Comparison of ENCODE assay signal across 1 cellular context in genomic region chr1:55474168-55474786, GRCh38.
TF ChIP-seq lines count a peak whose summit lies in the region.

No MANE protein-coding gene starts in this region.

TF ChIP-seq in K562, 482 proteins besides CTCF, POLR2A, EP300 and RAD21 (continued from another document and continues in another):
- TF ChIP-seq STAT6 (CRISPR knock-in tag; IDR thresholded peaks at IDR 0.05) (no peak), HCFC1 (IDR thresholded peaks at IDR 0.05; ENCODE audit: low read depth, low read length) (no peak), RFX5 (IDR thresholded peaks at IDR 0.05; ENCODE audit: low read depth, low read length) (no peak), BRF2 (IDR thresholded peaks at IDR 0.05; ENCODE audit: borderline replicate concordance, insufficient read depth, insufficient read length) (no peak), ARID2 (IDR thresholded peaks at IDR 0.05) (no peak), ETV1 (tag; conservative IDR thresholded peaks at IDR 0.05; ENCODE audit: low read depth) (no peak), HOMEZ (CRISPR knock-in tag; IDR thresholded peaks at IDR 0.05) (no peak), TAF1 (IDR thresholded peaks at IDR 0.05; ENCODE audit: control insufficient read depth, extremely low read depth, insufficient read depth, low read length, severe bottlenecking) (no peak), CEBPB (tag; IDR thresholded peaks at IDR 0.05) (peak; percentile 86), MAFK (IDR thresholded peaks at IDR 0.05; ENCODE audit: low read length) (peak; percentile 72), ZBTB12 (CRISPR knock-in tag; IDR thresholded peaks at IDR 0.05) (no peak; the same call in 1 of the 2 replicates), ILF3 (IDR thresholded peaks at IDR 0.05; ENCODE audit: borderline replicate concordance) (no peak), CCNT2 (IDR thresholded peaks at IDR 0.05; ENCODE audit: borderline replicate concordance, extremely low read depth, insufficient read length, low read depth, low read length) (no peak), FOXP4 (CRISPR knock-in tag; IDR thresholded peaks at IDR 0.05; ENCODE audit: borderline replicate concordance) (no peak), UBTF (IDR thresholded peaks at IDR 0.05; ENCODE audit: borderline replicate concordance in 1 of 2, low read depth in 2 of 2, low read length in 2 of 2) (no peak), MAFG (tag; conservative IDR thresholded peaks at IDR 0.05) (peak; percentile 90), HMGN3 (IDR thresholded peaks at IDR 0.05; ENCODE audit: borderline replicate concordance, extremely low read depth, insufficient read length, low read depth, low read length) (no peak), TGIF2 (CRISPR knock-in tag; IDR thresholded peaks at IDR 0.05) (no peak), ELK1 (CRISPR knock-in tag; IDR thresholded peaks at IDR 0.05) (no peak), NFIC (IDR thresholded peaks at IDR 0.05) (no peak), CHAMP1 (IDR thresholded peaks at IDR 0.05) (no peak), ZNF175 (CRISPR knock-in tag; IDR thresholded peaks at IDR 0.05; ENCODE audit: low read depth) (0 out of 2 replicates have a peak, but pooled peaks have one; percentile 32), BCOR (IDR thresholded peaks at IDR 0.05) (no peak), ZNF444 (CRISPR knock-in tag; IDR thresholded peaks at IDR 0.05) (no peak), CEBPZ (IDR thresholded peaks at IDR 0.05; ENCODE audit: borderline replicate concordance, low read depth, low read length) (no peak), FOSL1 (tag; conservative IDR thresholded peaks at IDR 0.05) (peak; percentile 85), ZNF398 (CRISPR knock-in tag; IDR thresholded peaks at IDR 0.05) (no peak), NELFE (IDR thresholded peaks at IDR 0.05; ENCODE audit: insufficient read depth, insufficient read length) (no peak), DDX20 (tag; IDR thresholded peaks at IDR 0.05; ENCODE audit: low read depth) (no peak), ID3 (CRISPR knock-in tag; IDR thresholded peaks at IDR 0.05) (no peak), ID3 (tag; IDR thresholded peaks at IDR 0.05) (no peak), ZNF75A (CRISPR knock-in tag; IDR thresholded peaks at IDR 0.05) (0 out of 2 replicates have a peak, but pooled peaks have one; percentile 11), ZBTB8A (IDR thresholded peaks at IDR 0.05; ENCODE audit: partially characterized antibody) (no peak), ATF4 (CRISPR knock-in tag; IDR thresholded peaks at IDR 0.05) (no peak), SRSF7 (optimal IDR thresholded peaks at IDR 0.05; ENCODE audit: low read depth, low read length) (no peak), NFRKB (IDR thresholded peaks at IDR 0.05; ENCODE audit: low read depth) (peak; percentile 46; the same call in 1 of the 2 replicates), E2F3 (CRISPR knock-in tag; IDR thresholded peaks at IDR 0.05) (no peak)
